In the genomic region with DNA sequence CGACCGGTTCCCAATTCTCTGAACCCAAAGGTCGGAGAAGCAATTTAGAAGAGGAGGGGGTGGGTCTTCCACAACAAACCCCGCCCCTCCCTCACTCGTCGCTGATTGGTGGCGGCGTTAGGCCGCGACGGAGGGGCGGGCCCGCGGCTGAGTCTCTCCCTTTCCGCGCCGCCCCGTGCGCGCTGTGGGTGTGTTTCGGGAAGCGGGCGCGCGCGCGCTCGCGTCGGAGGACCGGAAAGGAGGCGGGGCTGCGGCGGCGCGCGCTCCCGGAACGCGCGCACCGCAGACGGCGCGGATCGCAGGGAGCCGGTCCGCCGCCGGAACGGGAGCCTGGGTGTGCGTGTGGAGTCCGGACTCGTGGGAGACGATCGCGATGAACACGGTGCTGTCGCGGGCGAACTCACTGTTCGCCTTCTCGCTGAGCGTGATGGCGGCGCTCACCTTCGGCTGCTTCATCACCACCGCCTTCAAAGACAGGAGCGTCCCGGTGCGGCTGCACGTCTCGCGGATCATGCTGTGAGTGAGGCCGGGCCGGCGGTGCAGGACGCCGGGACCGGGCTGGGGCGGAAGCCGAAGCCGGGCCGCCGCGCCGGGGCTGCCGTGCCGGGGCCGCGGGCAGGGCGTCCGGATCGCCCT, we compare ENCODE assay signal across 8 cellular contexts. TPM values are rescaled to one million over a fixed set of nuclear protein-coding genes. Genes with fewer than 3 reads are reported as not detected.
A peak's percentile ranks its signal among the peaks of the same experiment; 100 is the strongest.
DNase-seq lines count a peak whose midpoint lies in the region; ATAC-seq lines count a peak whose summit lies in the region.

A gene (plus strand): TSS at position 263 of the 636 bp plus-strand sequence. CDS start 111 bp downstream, at position 374.

- H3K4me1 ChIP-seq in BLaER1 treated with 17β-estradiol and CSF1 and Interleukin-3, amounts not matched to agents 10 nM and 100 nM = peaks cover 7 to 50% (median 34%) of the 10 kb centered on the region in 10 experiments; a peak in 18 of 20 replicates

- no peaks in the 10 kb centered on the region for H3K9me3 ChIP-seq in BLaER1 treated with 17β-estradiol and CSF1 and Interleukin-3, amounts not matched to agents 10 nM and 100 nM (replicated peaks in 1 of 11)

- H3K36me3 ChIP-seq in BLaER1 treated with 17β-estradiol and CSF1 and Interleukin-3, amounts not matched to agents 10 nM and 100 nM = peaks cover 0 to 19% (median 12%) of the 10 kb centered on the region in 11 experiments; a peak in 17 of 22 replicates

- H4K20me1 ChIP-seq in BLaER1 treated with 17β-estradiol and CSF1 and Interleukin-3, amounts not matched to agents 10 nM and 100 nM = peaks cover 30 to 44% (median 42%) of the 10 kb centered on the region in 11 experiments; a peak in 20 of 22 replicates

- peak within 1 kb of the TSS; percentile 80 to 99 (median 91) for H3K4me2 ChIP-seq in BLaER1 treated with 17β-estradiol and CSF1 and Interleukin-3, amounts not matched to agents 10 nM and 100 nM

- DNase-seq in NCI-H748 (lab: John Stamatoyannopoulos, UW; ENCODE audit: unreplicated experiment) = peak; percentile 95
- DNase-seq in activated CD4-positive, alpha-beta T cell treated with anti-CD3 and anti-CD28 coated beads, Interleukin-2, amount 50 U/mL, for 1 hour = peak; percentile 95
- peak; percentile 93 for DNase-seq in dedifferentiated amniotic fluid mesenchymal stem cell (ENCODE audit: extremely low spot score)
- DNase-seq in left lobe of liver (ENCODE audit: low spot score) = peak; percentile 98
- peak; percentile 94 for DNase-seq in stimulated activated CD4-positive, alpha-beta T cell treated with anti-CD3 and anti-CD28 coated beads, Interleukin-2, amount 100 ng/mL, for 4 hours (ENCODE audit: low read depth)

- ATAC-seq in GM19351 (IDR thresholded peaks at IDR 0.05; ENCODE audit: unreplicated experiment) (peak; percentile 84), HG03521 (IDR thresholded peaks at IDR 0.05; ENCODE audit: unreplicated experiment) (peak; percentile 92), left lobe of liver (peak; percentile 95)

- peak within 1 kb of the TSS; percentile 95 to 99 (median 98) for H3K27ac ChIP-seq in BLaER1 treated with 17β-estradiol and CSF1 and Interleukin-3, amounts not matched to agents 10 nM and 100 nM

- H3K27me3 ChIP-seq in BLaER1 treated with 17β-estradiol and CSF1 and Interleukin-3, amounts not matched to agents 10 nM and 100 nM = no peaks in the 10 kb centered on the region

- H3K4me3 ChIP-seq in BLaER1 treated with 17β-estradiol and CSF1 and Interleukin-3, amounts not matched to agents 10 nM and 100 nM = peak within 1 kb of the TSS; percentile 91 to 98 (median 96)

- peak within 1 kb of the TSS; percentile 93 to 99 (median 98) for H3K9ac ChIP-seq in BLaER1 treated with 17β-estradiol and CSF1 and Interleukin-3, amounts not matched to agents 10 nM and 100 nM

RNA-seq across cellular contexts. Expression of the gene that starts here (rescaled TPM):
- 108 TPM for total RNA-seq in left lobe of liver

Comparison
In these comparisons a context has a peak if more than half of its experiments do, and no peak if none do; other contexts are left out.
1. Peak in every context shown above with its lines: DNase-seq, ATAC-seq, H3K4me3 ChIP-seq and H3K27ac ChIP-seq.